1 cellular context compared by ENCODE assay signal in the genomic region with DNA sequence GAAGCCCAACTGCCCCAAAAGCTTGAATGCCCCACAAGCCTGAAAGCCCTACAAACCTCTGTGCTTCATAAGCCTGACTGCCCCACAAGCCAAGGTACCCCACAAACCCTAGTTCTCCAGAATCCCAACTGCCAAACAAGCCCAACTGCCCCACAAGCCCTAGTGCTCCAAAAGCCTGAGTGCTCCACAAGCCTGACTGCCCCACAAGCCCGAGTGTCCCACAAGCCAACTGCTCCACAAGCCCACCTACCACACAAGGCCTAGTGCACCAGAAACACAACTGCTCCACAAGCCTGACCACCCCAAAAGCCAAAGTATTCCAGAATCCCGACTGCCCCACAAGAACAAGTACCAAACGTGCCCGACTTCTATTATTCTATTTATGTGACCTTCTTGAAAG.
TF ChIP-seq lines count a peak whose summit lies in the region.

No MANE protein-coding gene starts in this region.

TF ChIP-seq in H1, 55 proteins besides CTCF, POLR2A, EP300 and RAD21:
- no peak for TF ChIP-seq EZH2 (IDR thresholded peaks at IDR 0.05; ENCODE audit: low read depth, low read length, severe bottlenecking)
- no peak for TF ChIP-seq USF2 (IDR thresholded peaks at IDR 0.05; ENCODE audit: low read length)
- no peak for TF ChIP-seq SP2 (IDR thresholded peaks at IDR 0.05; ENCODE audit: low read length)
- no peak for TF ChIP-seq CBX5 (IDR thresholded peaks at IDR 0.05; ENCODE audit: low read depth, low read length)
- no peak for TF ChIP-seq POLR2AphosphoS5 (IDR thresholded peaks at IDR 0.05; ENCODE audit: low read depth, low read length)
- no peak for TF ChIP-seq SP1 (IDR thresholded peaks at IDR 0.05; ENCODE audit: low read depth, low read length)
- no peak for TF ChIP-seq MAFK (IDR thresholded peaks at IDR 0.05; ENCODE audit: low read depth, low read length)
- TF ChIP-seq ASH2L (IDR thresholded peaks at IDR 0.05; ENCODE audit: low read length), result no peak
- no peak for TF ChIP-seq JUND (IDR thresholded peaks at IDR 0.05; ENCODE audit: low read length)
- no peak for TF ChIP-seq TAF1 (IDR thresholded peaks at IDR 0.05; ENCODE audit: low read depth, low read length)
- no peak for TF ChIP-seq CTBP2 (IDR thresholded peaks at IDR 0.05; ENCODE audit: borderline replicate concordance, insufficient read depth, insufficient read length, low read length)
